26 cellular contexts compared by ENCODE assay signal in genomic region chr7:157840913-157841756, GRCh38.
DNase-seq lines count a peak whose midpoint lies in the region; ATAC-seq and TF ChIP-seq lines count a peak whose summit lies in the region.
"Had no signal": no experiment of that assay in that cellular context is flagged by ENCODE, and none has a peak within 500 bp of the region (broad histone marks: within the 10 kb centered on the region; RNA-seq: fewer than 3 reads in every experiment).

No MANE protein-coding gene starts in this region.

- no peak for ATAC-seq in lower lobe of right lung
- ATAC-seq: GM23338; left lobe of liver; natural killer cell treated with Interleukin-12 subunit alpha and Interleukin-12 subunit beta and Interleukin-15 and Interleukin-18, amount 100 ng/mL, for 72 hours; psoas muscle; stimulated activated naive B cell treated with anti-CD40 and anti-IgM and Interleukin-4, amounts not matched to agents 10 μg/mL and 1 μg/mL and 100 μg/mL, for 72 hours had no signal

- no peak overlapping the region for H2AFZ ChIP-seq in PC-9
- H2AFZ ChIP-seq: GM23338 had no signal

- no TSS peak for BruUV-seq in PC-9 (replicated peaks; lab: Mats Ljungman, UMichigan)

- peak; percentile 49 for DNase-seq in NCI-H1436 (lab: John Stamatoyannopoulos, UW)
- DNase-seq in NCI-H1436 treated with DMSO at 0.1 percent for 48 hours (lab: John Stamatoyannopoulos, UW): no peak
- DNase-seq in NCI-H69 (lab: John Stamatoyannopoulos, UW): peak; percentile 70
- DNase-seq in lower lobe of right lung: peak; percentile 35
- DNase-seq in testis: peak; percentile 32
- DNase-seq in breast epithelium (ENCODE audit: low spot score in 2 of 2): no peak
- DNase-seq in PC-9: no peak
- no peak for DNase-seq in HPDE6-E6E7 (ENCODE audit: extremely low spot score)
- DNase-seq: activated CD4-positive, alpha-beta T cell treated with anti-CD3 and anti-CD28 coated beads for 1 hour; activated naive CD4-positive, alpha-beta T cell; activated T-cell treated with anti-CD3 and anti-CD28 coated beads, Interleukin-2, amount 50 U/mL, for 1 hour; amniotic stem cell; midbrain; NCI-H1694; NCI-H226; psoas muscle; small intestine; stimulated activated CD4-positive, alpha-beta T cell treated with anti-CD3 and anti-CD28 coated beads, Interleukin-2, amount 100 ng/mL, for 48 hours; stimulated activated naive B cell treated with anti-CD40 and anti-IgM and Interleukin-4, amounts not matched to agents 10 μg/mL and 1 μg/mL and 100 μg/mL, for 72 hours; T-helper 1 cell had no signal

- no peaks in the 10 kb centered on the region for H3K36me3 ChIP-seq in lower lobe of right lung
- no peaks in the 10 kb centered on the region for H3K36me3 ChIP-seq in testis (ENCODE audit: low read depth, missing control alignments)
- no peaks in the 10 kb centered on the region for H3K36me3 ChIP-seq in breast epithelium
- no peaks in the 10 kb centered on the region for H3K36me3 ChIP-seq in PC-9 (ENCODE audit: low read depth)
- H3K36me3 ChIP-seq: Peyer's patch, SJSA1 had no signal

- no peak for TF ChIP-seq CTCF in lower lobe of right lung (IDR thresholded peaks at IDR 0.05)
- no peak for TF ChIP-seq CTCF in testis (IDR thresholded peaks at IDR 0.05)
- no peak for TF ChIP-seq CTCF in breast epithelium (IDR thresholded peaks at IDR 0.05)
- TF ChIP-seq CTCF in PC-9 (conservative IDR thresholded peaks at IDR 0.05): no peak

- H3K27ac ChIP-seq in lower lobe of right lung: no peak overlapping the region
- H3K27ac ChIP-seq in testis: no peak overlapping the region
- no peak overlapping the region for H3K27ac ChIP-seq in breast epithelium
- H3K27ac ChIP-seq in PC-9: no peak overlapping the region
- H3K27ac ChIP-seq: dorsolateral prefrontal cortex, Peyer's patch, psoas muscle, SJSA1 had no signal

- H3K9me3 ChIP-seq in lower lobe of right lung (no peaks in the 10 kb centered on the region), testis (no peaks in the 10 kb centered on the region), breast epithelium (peaks cover 0 to 5% of the 10 kb centered on the region in 2 donors), PC-9 (ENCODE audit: insufficient read depth, low read depth) (no peaks in the 10 kb centered on the region; the same call in 1 of the 2 replicates)
- H3K9me3 ChIP-seq: psoas muscle had no signal

- H3K27me3 ChIP-seq in lower lobe of right lung (ENCODE audit: low read depth) (peaks cover 4% of the 10 kb centered on the region), testis (no peaks in the 10 kb centered on the region), breast epithelium (no peaks in the 10 kb centered on the region), PC-9 (ENCODE audit: insufficient read depth, low read depth) (peaks cover 84% of the 10 kb centered on the region)
- H3K27me3 ChIP-seq: Peyer's patch, SJSA1 had no signal

- H3K79me2 ChIP-seq in PC-9 (ENCODE audit: low read depth): no peaks in the 10 kb centered on the region

- H3K4me3 ChIP-seq in lower lobe of right lung (no peak overlapping the region), testis (no peak overlapping the region), breast epithelium (no peak overlapping the region), PC-9 (no peak overlapping the region)
- H3K4me3 ChIP-seq: dorsolateral prefrontal cortex, GM23338, Peyer's patch, psoas muscle, SJSA1 had no signal

- intact Hi-C loops in lower lobe of right lung (cut with DNase I): no loop called here
- intact Hi-C loops in testis (cut with DNase I; ENCODE audit: low total_unique reads): no loop called here
- intact Hi-C loops in breast epithelium (cut with DNase I; ENCODE audit: low total_unique reads): no loop called here
- intact Hi-C loops in PC-9 (cut with micrococcal nuclease; ENCODE audit: unreplicated experiment): no loop called here

- TF ChIP-seq POLR2A in testis (IDR thresholded peaks at IDR 0.05) (no peak), breast epithelium (IDR thresholded peaks at IDR 0.05) (no peak)

- H3K9me2 ChIP-seq in PC-9 (ENCODE audit: insufficient read depth): no peaks in the 10 kb centered on the region

- no peaks in the 10 kb centered on the region for H3F3A ChIP-seq in PC-9 (ENCODE audit: insufficient read depth, low read depth)

- H3K4me1 ChIP-seq in lower lobe of right lung (no peaks in the 10 kb centered on the region), testis (no peaks in the 10 kb centered on the region), breast epithelium (no peaks in the 10 kb centered on the region), PC-9 (replicated peaks; ENCODE audit: insufficient read depth) (no peaks in the 10 kb centered on the region)
- H3K4me1 ChIP-seq: Peyer's patch, psoas muscle, SJSA1 had no signal

- H4K20me1 ChIP-seq in PC-9 (ENCODE audit: insufficient read depth): no peaks in the 10 kb centered on the region

- POLR2A ChIA-PET in PC-9 (lab: Charles Lee; ENCODE audit: unreplicated experiment): no interaction called here

- CTCF ChIA-PET in PC-9 (lab: Charles Lee): no interaction called here

- whole genome bisulfite sequencing in testis, 2 donors: 70 to 71% methylated on average over 24 to 25 of the region's 25 CpGs

- no peak overlapping the region for H3K4me2 ChIP-seq in PC-9
- H3K4me2 ChIP-seq: GM23338 had no signal

Comparison
In these comparisons a context has a peak if more than half of its experiments do, and no peak if none do; other contexts are left out.
1. DNase-seq: peak in NCI-H1436 (single experiment), NCI-H69 (single experiment), lower lobe of right lung (single experiment) and testis (single experiment); none in NCI-H1436 treated with DMSO at 0.1 percent for 48 hours (single experiment), breast epithelium (0 of 2), PC-9 (0 of 2) and HPDE6-E6E7 (single experiment).